ENCODE assay signal across 17 cellular contexts in genomic region chr20:28562510-28562898, GRCh38.
A peak's percentile ranks its signal among the peaks of the same experiment; 100 is the strongest.
DNase-seq lines count a peak whose midpoint lies in the region; ATAC-seq and TF ChIP-seq lines count a peak whose summit lies in the region.
"Had no signal": no experiment of that assay in that cellular context is flagged by ENCODE, and none has a peak within 500 bp of the region (broad histone marks: within the 10 kb centered on the region; RNA-seq: fewer than 3 reads in every experiment).

No MANE protein-coding gene starts in this region.

- no peaks in the 10 kb centered on the region for H3K27me3 Mint-ChIP-seq in MCF 10A (ENCODE audit: insufficient read depth, unreplicated experiment)
- H3K27me3 Mint-ChIP-seq: activated naive CD4-positive, alpha-beta T cell treated with anti-CD3 and anti-CD28 coated beads, Interleukin-2, amount 10 ng/mL, durations not matched to agents 7 days and 5 days; central memory CD8-positive, alpha-beta T cell; naive thymus-derived CD4-positive, alpha-beta T cell; T-cell had no signal

- H3F3A ChIP-seq in SK-N-SH (replicated peaks; ENCODE audit: insufficient read depth) = peaks cover under 1% of the 10 kb centered on the region

- TF ChIP-seq POLR2A in breast epithelium (IDR thresholded peaks at IDR 0.05) = no peak

- peak; percentile 70 for DNase-seq in MCF 10A (ENCODE audit: unreplicated experiment)
- no peak for DNase-seq in breast epithelium (ENCODE audit: low spot score in 2 of 2)
- no peak for DNase-seq in SK-N-SH
- DNase-seq in hepatic stellate cell (ENCODE audit: low spot score) = peak; percentile 55
- no peak for DNase-seq in DMS79 treated with DMSO at 0.1 percent for 48 hours (lab: John Stamatoyannopoulos, UW)
- DNase-seq in stimulated activated CD4-positive, alpha-beta T cell treated with anti-CD3 and anti-CD28 coated beads, Interleukin-4, amount 100 ng/mL, for 24 hours = no peak
- no peak for DNase-seq in germinal center (ENCODE audit: low spot score)
- DNase-seq: activated naive CD4-positive, alpha-beta T cell treated with anti-CD3 and anti-CD28 coated beads, Interleukin-2, amount 10 ng/mL, durations not matched to agents 7 days and 5 days; left lung; naive thymus-derived CD4-positive, alpha-beta T cell; NCI-H1092; stimulated activated CD4-positive, alpha-beta T cell treated with anti-CD3 and anti-CD28 coated beads, Interleukin-4, amount 100 ng/mL, for 1 hour; T-cell had no signal

- no peak overlapping the region for H3K4me3 ChIP-seq in breast epithelium
- peak overlapping the region in 1 of 2 experiments; percentile 17; a peak in 1 of 4 replicates for H3K4me3 ChIP-seq in SK-N-SH (ENCODE audit: low read depth in 2 of 2, low read length in 1 of 2)
- H3K4me3 ChIP-seq: left lung had no signal

- peaks cover 37% of the 10 kb centered on the region for H3K9me3 Mint-ChIP-seq in MCF 10A (ENCODE audit: unreplicated experiment)

- H3K27ac Mint-ChIP-seq in MCF 10A (ENCODE audit: low read depth, unreplicated experiment) = no peak overlapping the region
- H3K27ac Mint-ChIP-seq: activated naive CD4-positive, alpha-beta T cell treated with anti-CD3 and anti-CD28 coated beads, Interleukin-2, amount 10 ng/mL, durations not matched to agents 7 days and 5 days; naive thymus-derived CD4-positive, alpha-beta T cell; stimulated activated effector memory CD8-positive, alpha-beta T cell treated with anti-CD3 and anti-CD28 coated beads, Interleukin-12 subunit alpha, Interleukin-12 subunit beta, amount 100 ng/mL, for 72 hours; T-cell had no signal

- H3K4me2 ChIP-seq in SK-N-SH = peak overlapping the region; percentile 42

- H3K9me2 ChIP-seq in SK-N-SH = no peaks in the 10 kb centered on the region

- H3K36me3 ChIP-seq in breast epithelium (no peaks in the 10 kb centered on the region), SK-N-SH (replicated peaks in 1 of 2; ENCODE audit: control insufficient read depth in 1 of 2, insufficient read depth in 2 of 2, low read length in 1 of 2) (peaks cover 0 to 5% of the 10 kb centered on the region in 2 experiments)

- TF ChIP-seq RAD21 in SK-N-SH (IDR thresholded peaks at IDR 0.05; ENCODE audit: low read length) = no peak

- 23% methylated on average over 6 of the region's 6 CpGs for WGBS in SK-N-SH (ENCODE audit: low lambda C conversion rate)

- TF ChIP-seq CTCF in MCF 10A (IDR thresholded peaks at IDR 0.05; ENCODE audit: unreplicated experiment) = no peak
- no peak for TF ChIP-seq CTCF in breast epithelium (IDR thresholded peaks at IDR 0.05)
- no peak for TF ChIP-seq CTCF in SK-N-SH (IDR thresholded peaks at IDR 0.05)

- H3K4me1 ChIP-seq in breast epithelium (no peaks in the 10 kb centered on the region), SK-N-SH (ENCODE audit: control insufficient read depth in 1 of 2, insufficient read depth in 2 of 2, low read depth in 1 of 2, low read length in 1 of 2) (no peaks in the 10 kb centered on the region)
- H3K4me1 ChIP-seq: left lung had no signal

- H3K9ac ChIP-seq in SK-N-SH = no peak overlapping the region

- H3K36me3 Mint-ChIP-seq in MCF 10A (ENCODE audit: insufficient read depth, unreplicated experiment) = no peaks in the 10 kb centered on the region

- POLR2A ChIA-PET in MCF 10A (lab: Yijun Ruan, JAX) = no interaction called here
- POLR2A ChIA-PET in SK-N-SH (lab: Yijun Ruan, JAX) = no interaction called here

- H3K9me3 ChIP-seq in breast epithelium (peaks cover 2 to 7% of the 10 kb centered on the region in 2 donors), SK-N-SH (no peaks in the 10 kb centered on the region)

- H3K27ac ChIP-seq in breast epithelium = no peak overlapping the region
- peak overlapping the region in 1 of 2 experiments; percentile 55; a peak in 2 of 4 replicates for H3K27ac ChIP-seq in SK-N-SH (ENCODE audit: low read depth in 2 of 2, low read length in 1 of 2)
- H3K27ac ChIP-seq: 22Rv1, left lung had no signal

- no TSS peak for BruUV-seq in MCF 10A (replicated peaks; lab: Mats Ljungman, UMichigan)

- no peaks in the 10 kb centered on the region for H3K27me3 ChIP-seq in breast epithelium
- no peaks in the 10 kb centered on the region for H3K27me3 ChIP-seq in SK-N-SH (ENCODE audit: insufficient read depth)
- H3K27me3 ChIP-seq: left lung had no signal

- no peaks in the 10 kb centered on the region for H4K20me1 ChIP-seq in SK-N-SH (ENCODE audit: insufficient read depth)

- no peak for ATAC-seq in GM21528 (IDR thresholded peaks at IDR 0.05; ENCODE audit: low FRiP score, unreplicated experiment)
- ATAC-seq: left lung; naive thymus-derived CD4-positive, alpha-beta T cell; stimulated activated effector memory CD8-positive, alpha-beta T cell treated with anti-CD3 and anti-CD28 coated beads, Interleukin-12 subunit alpha, Interleukin-12 subunit beta, amount 100 ng/mL, for 72 hours; T-cell had no signal

- no peak for TF ChIP-seq EP300 in SK-N-SH (IDR thresholded peaks at IDR 0.05; ENCODE audit: borderline replicate concordance in 1 of 2, low read depth in 1 of 2, low read length in 1 of 2)

- H2AFZ ChIP-seq in SK-N-SH (ENCODE audit: low read depth) = no peak overlapping the region

- no peak overlapping the region for H3K4me3 Mint-ChIP-seq in MCF 10A (ENCODE audit: unreplicated experiment)
- H3K4me3 Mint-ChIP-seq: activated naive CD4-positive, alpha-beta T cell treated with anti-CD3 and anti-CD28 coated beads, Interleukin-2, amount 10 ng/mL, durations not matched to agents 7 days and 5 days; central memory CD8-positive, alpha-beta T cell; naive thymus-derived CD4-positive, alpha-beta T cell; stimulated activated effector memory CD8-positive, alpha-beta T cell treated with anti-CD3 and anti-CD28 coated beads, Interleukin-12 subunit alpha, Interleukin-12 subunit beta, amount 100 ng/mL, for 72 hours; T-cell had no signal

- intact Hi-C loops in MCF 10A (cut with micrococcal nuclease) = no loop called here
- intact Hi-C loops in breast epithelium (cut with DNase I; ENCODE audit: low total_unique reads) = no loop called here

- CTCF ChIA-PET in MCF 10A (lab: Yijun Ruan, JAX) (interaction anchor here (0.7 to 1.4 kb wide), 2 partner anchors 13 to 15 kb away, joined by 3 read pairs; no protein-coding TSS in a partner anchor), SK-N-SH (lab: Yijun Ruan, JAX) (no interaction called here)

- H3K79me2 ChIP-seq in SK-N-SH (ENCODE audit: insufficient read depth) = no peaks in the 10 kb centered on the region

- peaks cover 7% of the 10 kb centered on the region for H3K4me1 Mint-ChIP-seq in MCF 10A (ENCODE audit: insufficient read depth, unreplicated experiment)
- H3K4me1 Mint-ChIP-seq: activated naive CD4-positive, alpha-beta T cell treated with anti-CD3 and anti-CD28 coated beads, Interleukin-2, amount 10 ng/mL, durations not matched to agents 7 days and 5 days; central memory CD8-positive, alpha-beta T cell; naive thymus-derived CD4-positive, alpha-beta T cell; stimulated activated effector memory CD8-positive, alpha-beta T cell treated with anti-CD3 and anti-CD28 coated beads, Interleukin-12 subunit alpha, Interleukin-12 subunit beta, amount 100 ng/mL, for 72 hours; T-cell had no signal

TF ChIP-seq in SK-N-SH, 30 proteins besides CTCF, POLR2A, EP300 and RAD21:
- no peak for TF ChIP-seq MAX (IDR thresholded peaks at IDR 0.05; ENCODE audit: low read depth)
- TF ChIP-seq YY1 (IDR thresholded peaks at IDR 0.05; ENCODE audit: low read depth) = no peak
- TF ChIP-seq NRF1 (IDR thresholded peaks at IDR 0.05; ENCODE audit: low read depth, low read length) = no peak
- TF ChIP-seq NFIC (IDR thresholded peaks at IDR 0.05; ENCODE audit: borderline replicate concordance) = no peak
- no peak for TF ChIP-seq MXI1 (IDR thresholded peaks at IDR 0.05; ENCODE audit: low read depth, low read length)
- TF ChIP-seq EZH2phosphoT487 (IDR thresholded peaks at IDR 0.05; ENCODE audit: borderline replicate concordance, low read depth) = no peak
- no peak for TF ChIP-seq CHD2 (IDR thresholded peaks at IDR 0.05; ENCODE audit: low read length, partially characterized antibody)
- no peak for TF ChIP-seq FOXJ3 (CRISPR knock-in tag; IDR thresholded peaks at IDR 0.05)

Comparison
In these comparisons a context has a peak if more than half of its experiments do, and no peak if none do; other contexts are left out.
1. DNase-seq: peak in MCF 10A (single experiment) and hepatic stellate cell (single experiment); none in breast epithelium (0 of 2), SK-N-SH (single experiment), DMS79 treated with DMSO at 0.1 percent for 48 hours (single experiment), stimulated activated CD4-positive, alpha-beta T cell treated with anti-CD3 and anti-CD28 coated beads, Interleukin-4, amount 100 ng/mL, for 24 hours (single experiment) and germinal center (single experiment).